Comparison of ENCODE assay signal across 9 cellular contexts in the genomic region with DNA sequence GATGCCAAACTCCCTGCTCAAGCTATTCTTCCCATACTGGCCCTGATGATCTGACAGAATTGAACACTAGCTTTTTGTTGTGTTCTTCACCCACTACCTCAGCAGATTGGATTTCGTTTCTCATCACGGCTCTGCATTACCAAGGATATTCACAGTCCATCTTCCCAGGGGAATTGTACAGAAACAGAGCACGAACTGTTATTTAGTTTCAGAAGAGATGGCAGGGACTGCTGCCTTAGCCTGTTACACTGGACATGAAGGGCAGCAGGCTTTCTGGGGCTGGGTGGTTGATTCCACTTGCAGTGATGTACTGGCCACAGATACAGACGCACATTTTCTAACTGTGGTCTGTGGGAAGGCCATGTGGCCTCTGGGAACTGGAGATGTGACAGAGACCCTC.
A peak's percentile ranks its signal among the peaks of the same experiment; 100 is the strongest.
DNase-seq lines count a peak whose midpoint lies in the region; ATAC-seq and TF ChIP-seq lines count a peak whose summit lies in the region.
"Had no signal": no experiment of that assay in that cellular context is flagged by ENCODE, and none has a peak within 500 bp of the region (broad histone marks: within the 10 kb centered on the region; RNA-seq: fewer than 3 reads in every experiment).

No MANE protein-coding gene starts in this region.

- H3K36me3 ChIP-seq in hepatocyte (replicated peaks; ENCODE audit: insufficient read depth, low read depth) (no peaks in the 10 kb centered on the region), Caco-2 (ENCODE audit: control insufficient read depth, insufficient read depth, low read length) (peaks cover 4% of the 10 kb centered on the region; the same call in 1 of the 2 replicates)

- no peaks in the 10 kb centered on the region for H3K27me3 ChIP-seq in hepatocyte
- no peaks in the 10 kb centered on the region for H3K27me3 ChIP-seq in Caco-2 (replicated peaks; ENCODE audit: control insufficient read depth, insufficient read depth, low read length)
- H3K27me3 ChIP-seq: left lung had no signal

- intact Hi-C loops in Caco-2 (cut with micrococcal nuclease; ENCODE audit: unreplicated experiment), result no loop called here
- intact Hi-C loops in left colon (cut with DNase I, micrococcal nuclease), result no loop called here

- WGBS in hepatocyte (ENCODE audit: low lambda C conversion rate, missing lambda C conversion rate), result 61% methylated on average over 4 of the region's 4 CpGs

- POLR2A ChIA-PET in activated CD4-positive, alpha-beta T cell treated with anti-CD3 and anti-CD28 coated beads, Interleukin-2, amount 10 ng/mL, durations not matched to agents 7 days and 5 days (lab: Charles Lee), result no interaction called here
- POLR2A ChIA-PET in Caco-2 (lab: Charles Lee), result no interaction called here

- TF ChIP-seq CTCF in hepatocyte (IDR thresholded peaks at IDR 0.05; ENCODE audit: poor library complexity), result no peak
- no peak for TF ChIP-seq CTCF in Caco-2 (IDR thresholded peaks at IDR 0.05; ENCODE audit: insufficient read depth in 1 of 2, low read depth in 1 of 2, low read length in 1 of 2, severe bottlenecking in 1 of 2, unreplicated experiment in 1 of 2)

- peaks cover 39% of the 10 kb centered on the region for H3K36me3 Mint-ChIP-seq in activated CD4-positive, alpha-beta T cell treated with anti-CD3 and anti-CD28 coated beads, Interleukin-2, amount 10 ng/mL, durations not matched to agents 7 days and 5 days (ENCODE audit: low read depth)
- peaks cover 6% of the 10 kb centered on the region for H3K36me3 Mint-ChIP-seq in activated naive CD8-positive, alpha-beta T cell
- peaks cover 39% of the 10 kb centered on the region for H3K36me3 Mint-ChIP-seq in Caco-2 (ENCODE audit: insufficient read depth, unreplicated experiment)

- H4K20me1 ChIP-seq in hepatocyte (ENCODE audit: insufficient read depth, poor library complexity, severe bottlenecking), result no peaks in the 10 kb centered on the region

- H3K4me3 ChIP-seq in hepatocyte (no peak overlapping the region), Caco-2 (ENCODE audit: low read depth, low read length) (no peak overlapping the region)
- H3K4me3 ChIP-seq: left lung had no signal

- no peak overlapping the region for H3K4me2 ChIP-seq in hepatocyte

- H3K4me1 Mint-ChIP-seq in activated CD4-positive, alpha-beta T cell treated with anti-CD3 and anti-CD28 coated beads, Interleukin-2, amount 10 ng/mL, durations not matched to agents 7 days and 5 days, result peaks cover 88% of the 10 kb centered on the region
- peaks cover 95% of the 10 kb centered on the region for H3K4me1 Mint-ChIP-seq in activated naive CD8-positive, alpha-beta T cell (ENCODE audit: low read depth)
- peaks cover 8% of the 10 kb centered on the region for H3K4me1 Mint-ChIP-seq in Caco-2 (ENCODE audit: low read depth, unreplicated experiment)

- H3K9me3 ChIP-seq in hepatocyte (ENCODE audit: low read depth), result no peaks in the 10 kb centered on the region
- H3K9me3 ChIP-seq in Caco-2, result no peaks in the 10 kb centered on the region
- H3K9me3 ChIP-seq: left lung had no signal

- no peak for DNase-seq in activated CD4-positive, alpha-beta T cell treated with anti-CD3 and anti-CD28 coated beads, Interleukin-2, amount 10 ng/mL, durations not matched to agents 7 days and 5 days
- no peak for DNase-seq in activated CD4-positive, alpha-beta T cell treated with anti-CD3 and anti-CD28 coated beads, Interleukin-2, amount 50 U/mL, for 4 hours
- no peak for DNase-seq in hepatocyte (ENCODE audit: low spot score)
- DNase-seq in substantia nigra (lab: John Stamatoyannopoulos, UW), result peak in 8 of 49 donors; percentile 11 to 67 (median 34)
- DNase-seq in effector CD8-positive, alpha-beta T cell (lab: John Stamatoyannopoulos, UW), result no peak
- DNase-seq in Caco-2, result no peak
- DNase-seq in left colon, result no peak
- DNase-seq: left lung had no signal

- CTCF ChIA-PET in activated CD4-positive, alpha-beta T cell treated with anti-CD3 and anti-CD28 coated beads, Interleukin-2, amount 10 ng/mL, durations not matched to agents 7 days and 5 days (lab: Charles Lee), result interaction anchor here (0.6 to 1.5 kb wide), 6 partner anchors 12 to 205 kb away, joined by 4 to 6 read pairs (median 4); no protein-coding TSS in a partner anchor
- CTCF ChIA-PET in Caco-2 (lab: Charles Lee), result interaction anchor here (1.0 kb wide), 1 partner anchor 139 kb away, joined by 4 read pairs; no protein-coding TSS in a partner anchor

- H3K4me3 Mint-ChIP-seq in activated CD4-positive, alpha-beta T cell treated with anti-CD3 and anti-CD28 coated beads, Interleukin-2, amount 10 ng/mL, durations not matched to agents 7 days and 5 days, result no peak overlapping the region
- H3K4me3 Mint-ChIP-seq in activated naive CD8-positive, alpha-beta T cell, result peak overlapping the region; percentile 66
- no peak overlapping the region for H3K4me3 Mint-ChIP-seq in Caco-2 (ENCODE audit: unreplicated experiment)

- peak overlapping the region; percentile 0 for H3K27ac Mint-ChIP-seq in activated CD4-positive, alpha-beta T cell treated with anti-CD3 and anti-CD28 coated beads, Interleukin-2, amount 10 ng/mL, durations not matched to agents 7 days and 5 days
- peak overlapping the region; percentile 91 for H3K27ac Mint-ChIP-seq in activated naive CD8-positive, alpha-beta T cell
- no peak overlapping the region for H3K27ac Mint-ChIP-seq in Caco-2 (ENCODE audit: unreplicated experiment)

- H3K9me3 Mint-ChIP-seq in activated CD4-positive, alpha-beta T cell treated with anti-CD3 and anti-CD28 coated beads, Interleukin-2, amount 10 ng/mL, durations not matched to agents 7 days and 5 days, result no peaks in the 10 kb centered on the region
- no peaks in the 10 kb centered on the region for H3K9me3 Mint-ChIP-seq in activated naive CD8-positive, alpha-beta T cell (ENCODE audit: low read depth)
- H3K9me3 Mint-ChIP-seq in Caco-2 (ENCODE audit: unreplicated experiment), result no peaks in the 10 kb centered on the region

- H3K9me2 ChIP-seq in hepatocyte (replicated peaks; ENCODE audit: insufficient read depth), result no peaks in the 10 kb centered on the region

- peak overlapping the region; percentile 31 for H3K27ac ChIP-seq in hepatocyte
- peak overlapping the region; percentile 81 for H3K27ac ChIP-seq in substantia nigra (ENCODE audit: low read depth, low read length, poor library complexity, severe bottlenecking)

- no peak for ATAC-seq in left colon
- ATAC-seq: left lung had no signal

- peaks cover 4% of the 10 kb centered on the region for H3K79me2 ChIP-seq in hepatocyte

- no peaks in the 10 kb centered on the region for H3K27me3 Mint-ChIP-seq in activated CD4-positive, alpha-beta T cell treated with anti-CD3 and anti-CD28 coated beads, Interleukin-2, amount 10 ng/mL, durations not matched to agents 7 days and 5 days
- no peaks in the 10 kb centered on the region for H3K27me3 Mint-ChIP-seq in activated naive CD8-positive, alpha-beta T cell
- H3K27me3 Mint-ChIP-seq in Caco-2 (ENCODE audit: insufficient read depth, unreplicated experiment), result no peaks in the 10 kb centered on the region

- no peak overlapping the region for H2AFZ ChIP-seq in hepatocyte

- no TSS peak for BruUV-seq in Caco-2 (replicated peaks; lab: Mats Ljungman, UMichigan)

- H3K4me1 ChIP-seq in hepatocyte (ENCODE audit: insufficient read depth) (peaks cover 55% of the 10 kb centered on the region), Caco-2 (no peaks in the 10 kb centered on the region)
